In the genomic region with DNA sequence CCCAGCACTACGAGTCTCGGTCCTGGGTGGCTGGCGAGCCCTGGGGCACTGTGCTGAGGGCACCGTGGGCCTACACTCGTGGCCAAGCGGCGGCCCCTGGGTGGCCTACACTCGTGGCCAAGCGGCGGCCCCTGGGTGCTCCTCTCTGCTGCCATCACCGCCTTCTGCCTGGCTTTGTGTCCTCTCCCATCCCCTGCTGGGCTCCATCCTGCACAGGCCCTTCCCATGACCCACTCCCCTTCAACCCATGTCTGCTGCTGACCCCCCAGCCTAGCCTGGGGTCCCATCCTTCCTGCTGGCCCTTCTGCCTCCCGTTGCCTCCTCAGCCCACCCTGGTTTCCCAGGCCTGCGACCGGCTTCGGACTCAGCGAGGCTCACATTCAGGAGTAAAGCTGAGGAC, we compare ENCODE assay signal across 30 cellular contexts.
"Had no signal": no experiment of that assay in that cellular context is flagged by ENCODE, and none has a peak within 500 bp of the region (broad histone marks: within the 10 kb centered on the region; RNA-seq: fewer than 3 reads in every experiment).

No MANE protein-coding gene starts in this region.

- DNase-seq: activated CD4-positive, alpha-beta memory T cell treated with anti-CD3 and anti-CD28 coated beads, Interleukin-2, amount 10 ng/mL, durations not matched to agents 7 days and 5 days; activated CD4-positive, alpha-beta T cell treated with anti-CD3 and anti-CD28 coated beads for 36 hours; activated CD4-positive, alpha-beta T cell treated with anti-CD3 and anti-CD28 coated beads, Interleukin-2, amount 10 ng/mL, durations not matched to agents 24 days and 14 days; activated CD4-positive, alpha-beta T cell treated with anti-CD3 and anti-CD28 coated beads, Interleukin-2, amount 50 U/mL, for 4 hours; activated CD4-positive, CD25-positive, alpha-beta regulatory T cell; activated CD4-positive, CD25-positive, alpha-beta regulatory T cell treated with anti-CD3 and anti-CD28 coated beads, Interleukin-2, amount 50 U/mL, for 72 hours; activated gamma-delta T cell; activated naive CD4-positive, alpha-beta T cell; activated naive CD4-positive, alpha-beta T cell treated with anti-CD3 and anti-CD28 coated beads, Interleukin-2, amount 10 ng/mL, durations not matched to agents 7 days and 5 days; activated T-cell treated with anti-CD3 and anti-CD28 coated beads for 4 hours; activated T-cell treated with anti-CD3 and anti-CD28 coated beads, Interleukin-2, amount 50 U/mL, for 24 hours; adrenal gland; amygdala; body of pancreas; caudate nucleus; colonic mucosa; effector memory CD4-positive, alpha-beta T cell; endodermal cell; foreskin keratinocyte; gastrocnemius medialis; glutamatergic neuron; heart right ventricle; T-cell; T1000 had no signal

- H3K36me3 Mint-ChIP-seq: activated naive CD4-positive, alpha-beta T cell treated with anti-CD3 and anti-CD28 coated beads, Interleukin-2, amount 10 ng/mL, durations not matched to agents 7 days and 5 days; activated naive CD4-positive, alpha-beta T cell treated with anti-CD3 and anti-CD28 coated beads, Interleukin-2, amount 50 U/mL, for 72 hours; T-cell had no signal

- H3K9me3 ChIP-seq: adrenal gland, body of pancreas, colonic mucosa, esophagus muscularis mucosa, gastrocnemius medialis, heart right ventricle had no signal

- H3K4me2 ChIP-seq: hepatocyte had no signal

- H3K36me3 ChIP-seq: adrenal gland, colonic mucosa, esophagus muscularis mucosa, gastrocnemius medialis, heart right ventricle had no signal

- H2AFZ ChIP-seq: hepatocyte had no signal

- H3K9me3 Mint-ChIP-seq: activated CD4-positive, alpha-beta memory T cell treated with anti-CD3 and anti-CD28 coated beads, Interleukin-2, amount 10 ng/mL, durations not matched to agents 7 days and 5 days; activated CD4-positive, alpha-beta T cell treated with anti-CD3 and anti-CD28 coated beads, Interleukin-2, amount 10 ng/mL, durations not matched to agents 24 days and 14 days; activated naive CD4-positive, alpha-beta T cell treated with anti-CD3 and anti-CD28 coated beads, Interleukin-2, amount 10 ng/mL, durations not matched to agents 7 days and 5 days; activated naive CD4-positive, alpha-beta T cell treated with anti-CD3 and anti-CD28 coated beads, Interleukin-2, amount 50 U/mL, for 72 hours; activated T-cell treated with anti-CD3 and anti-CD28 coated beads, Interleukin-2, amount 50 U/mL, for 24 hours; activated T-cell treated with anti-CD3 and anti-CD28 coated beads, Interleukin-2, amount 50 U/mL, for 72 hours; endodermal cell; T-cell; T-helper 1 cell treated with Interleukin-12 subunit alpha and Interleukin-12 subunit beta and Interleukin-4 antibody, amounts not matched to agents 30 μg/mL and 1 μg/mL, for 36 hours; T-helper 2 cell treated with Interferon-gamma antibody and Interleukin-4, amounts not matched to agents 5 μg/mL and 100 μg/mL, for 36 hours had no signal

- H3K27ac Mint-ChIP-seq: activated CD4-positive, alpha-beta memory T cell treated with anti-CD3 and anti-CD28 coated beads, Interleukin-2, amount 10 ng/mL, durations not matched to agents 7 days and 5 days; activated naive CD4-positive, alpha-beta T cell treated with anti-CD3 and anti-CD28 coated beads, Interleukin-2, amount 10 ng/mL, durations not matched to agents 7 days and 5 days; endodermal cell; T-helper 1 cell treated with Interleukin-12 subunit alpha and Interleukin-12 subunit beta and Interleukin-4 antibody, amounts not matched to agents 30 μg/mL and 1 μg/mL, for 36 hours had no signal

- H3K27me3 ChIP-seq: body of pancreas had no signal

- H3K27ac ChIP-seq: adrenal gland, body of pancreas, colonic mucosa, esophagus muscularis mucosa, foreskin keratinocyte, gastrocnemius medialis, heart right ventricle, hepatocyte had no signal

- H3K4me3 Mint-ChIP-seq: activated CD4-positive, alpha-beta memory T cell treated with anti-CD3 and anti-CD28 coated beads, Interleukin-2, amount 10 ng/mL, durations not matched to agents 7 days and 5 days; activated CD4-positive, alpha-beta T cell treated with anti-CD3 and anti-CD28 coated beads for 36 hours; activated naive CD4-positive, alpha-beta T cell treated with anti-CD3 and anti-CD28 coated beads, Interleukin-2, amount 10 ng/mL, durations not matched to agents 7 days and 5 days; endodermal cell; T-helper 1 cell treated with Interleukin-12 subunit alpha and Interleukin-12 subunit beta and Interleukin-4 antibody, amounts not matched to agents 30 μg/mL and 1 μg/mL, for 36 hours; T-helper 2 cell treated with Interferon-gamma antibody and Interleukin-4, amounts not matched to agents 5 μg/mL and 100 μg/mL, for 36 hours had no signal

- H3K4me3 ChIP-seq: adrenal gland, body of pancreas, colonic mucosa, esophagus muscularis mucosa, gastrocnemius medialis, heart right ventricle, hepatocyte had no signal

- H3K4me1 ChIP-seq: adrenal gland, body of pancreas, colonic mucosa, gastrocnemius medialis had no signal

- H3K79me2 ChIP-seq: hepatocyte had no signal

- H3K27me3 Mint-ChIP-seq: activated CD4-positive, alpha-beta T cell treated with anti-CD3 and anti-CD28 coated beads for 36 hours; activated T-cell treated with anti-CD3 and anti-CD28 coated beads, Interleukin-2, amount 50 U/mL, for 24 hours; T-cell had no signal

- ATAC-seq: body of pancreas, foreskin keratinocyte, gastrocnemius medialis, T-cell had no signal
